13 cellular contexts compared by ENCODE assay signal in genomic region chr3:170972917-170973316, GRCh38. TPM values are rescaled to one million over a fixed set of nuclear protein-coding genes. Genes with fewer than 3 reads are reported as not detected.
"Had no signal": no experiment of that assay in that cellular context is flagged by ENCODE, and none has a peak within 500 bp of the region (broad histone marks: within the 10 kb centered on the region; RNA-seq: fewer than 3 reads in every experiment).

No MANE protein-coding gene starts in this region.

RNA-seq across cellular contexts. Expression of gene SLC2A2, which starts 53.6 kb away (rescaled TPM):
- total RNA-seq: activated B cell treated with CpG ODN at 0.5 μM for 24 hours; activated CD4-positive, alpha-beta memory T cell treated with anti-CD3 and anti-CD28 coated beads for 36 hours; activated CD4-positive, alpha-beta memory T cell treated with anti-CD3 and anti-CD28 coated beads, Interleukin-2, amount 10 ng/mL, durations not matched to agents 7 days and 5 days; activated CD4-positive, alpha-beta T cell treated with anti-CD3 and anti-CD28 coated beads for 36 hours; activated CD4-positive, alpha-beta T cell treated with anti-CD3 and anti-CD28 coated beads, Interleukin-2, amount 10 ng/mL, durations not matched to agents 24 days and 14 days; activated CD4-positive, alpha-beta T cell treated with anti-CD3 and anti-CD28 coated beads, Interleukin-2, amount 10 ng/mL, durations not matched to agents 7 days and 5 days; activated CD8-positive, alpha-beta memory T cell treated with anti-CD3 and anti-CD28 coated beads for 36 hours; activated CD8-positive, alpha-beta memory T cell treated with anti-CD3 and anti-CD28 coated beads, Interleukin-2, amount 10 ng/mL, durations not matched to agents 7 days and 5 days; activated CD8-positive, alpha-beta T cell treated with anti-CD3 and anti-CD28 coated beads for 36 hours; activated CD8-positive, alpha-beta T cell treated with anti-CD3 and anti-CD28 coated beads, Interleukin-2, amount 10 ng/mL, durations not matched to agents 7 days and 5 days; T-helper 1 cell treated with Interleukin-12 subunit alpha and Interleukin-12 subunit beta and Interleukin-4 antibody, amounts not matched to agents 30 ng/mL and 1 ng/mL, for 36 hours; T-helper 17 cell; T-helper 2 cell treated with Interferon-gamma antibody and Interleukin-4, amounts not matched to agents 100 ng/mL and 5 ng/mL, for 36 hours had no signal
